In genomic region chr2:216914491-216914890, GRCh38 we compare ENCODE assay signal across 2 cellular contexts.
TF ChIP-seq lines count a peak whose summit lies in the region.

No MANE protein-coding gene starts in this region.

TF ChIP-seq in IMR-90, 13 proteins besides CTCF, POLR2A, EP300 and RAD21:
- TF ChIP-seq RFX5 (IDR thresholded peaks at IDR 0.05; ENCODE audit: low read depth, low read length) (no peak), ELK1 (IDR thresholded peaks at IDR 0.05; ENCODE audit: borderline replicate concordance, low read depth, low read length) (no peak), FOS (IDR thresholded peaks at IDR 0.05; ENCODE audit: low read depth, low read length) (no peak), MAZ (IDR thresholded peaks at IDR 0.05; ENCODE audit: borderline replicate concordance, low read depth, low read length) (no peak), USF2 (IDR thresholded peaks at IDR 0.05; ENCODE audit: low read depth, low read length) (no peak), NFE2L2 (IDR thresholded peaks at IDR 0.05; ENCODE audit: low read depth, low read length) (no peak), CEBPB (IDR thresholded peaks at IDR 0.05; ENCODE audit: low read depth, low read length) (no peak), MXI1 (IDR thresholded peaks at IDR 0.05; ENCODE audit: borderline replicate concordance, low read depth, low read length) (no peak), SMC3 (IDR thresholded peaks at IDR 0.05; ENCODE audit: low read depth, low read length) (no peak), RCOR1 (IDR thresholded peaks at IDR 0.05; ENCODE audit: insufficient replicate concordance, low read length) (no peak), CHD1 (IDR thresholded peaks at IDR 0.05; ENCODE audit: low read depth, low read length) (no peak), MAFK (IDR thresholded peaks at IDR 0.05; ENCODE audit: low read depth, low read length) (no peak), BHLHE40 (IDR thresholded peaks at IDR 0.05; ENCODE audit: low read depth, low read length) (no peak)
TF ChIP-seq in IMR-90: peak in this region for 0.

TF ChIP-seq in H1, 55 proteins besides CTCF, POLR2A, EP300 and RAD21:
- no peak for TF ChIP-seq SRF (IDR thresholded peaks at IDR 0.05; ENCODE audit: low read depth, low read length)
- no peak for TF ChIP-seq TBP (IDR thresholded peaks at IDR 0.05; ENCODE audit: low read depth, low read length)
- TF ChIP-seq RFX5 (IDR thresholded peaks at IDR 0.05; ENCODE audit: borderline replicate concordance, low read depth, low read length) = no peak
- TF ChIP-seq POLR2AphosphoS5 (IDR thresholded peaks at IDR 0.05; ENCODE audit: low read depth, low read length) = no peak
- TF ChIP-seq ATF3 (IDR thresholded peaks at IDR 0.05; ENCODE audit: insufficient read depth, low read depth, low read length) = no peak
- TF ChIP-seq HDAC2 (IDR thresholded peaks at IDR 0.05; ENCODE audit: borderline replicate concordance in 1 of 2, low read depth in 2 of 2, low read length in 2 of 2) = no peak
- TF ChIP-seq CREB1 (IDR thresholded peaks at IDR 0.05) = no peak
- no peak for TF ChIP-seq USF2 (IDR thresholded peaks at IDR 0.05; ENCODE audit: low read length)
TF ChIP-seq in H1: peak in this region for 0.
